Comparison of ENCODE assay signal across 9 cellular contexts in the genomic region with DNA sequence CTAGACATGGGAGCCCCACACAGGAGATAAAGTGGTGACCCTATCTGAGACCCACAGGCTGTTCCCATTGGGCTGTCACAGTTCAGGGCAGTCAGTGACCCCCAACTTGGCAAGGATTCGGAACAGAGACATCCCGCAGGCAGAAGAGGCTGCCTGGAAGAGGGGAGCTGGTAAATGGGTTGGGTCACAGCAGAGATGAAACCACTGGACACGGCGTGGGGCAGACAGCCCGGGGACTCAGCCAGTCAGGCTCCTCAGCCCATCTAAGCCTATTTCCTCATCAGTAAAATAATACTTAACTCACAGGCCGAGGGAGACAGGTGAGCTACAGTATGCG. TPM values are rescaled to one million over a fixed set of nuclear protein-coding genes. Genes with fewer than 3 reads are reported as not detected.
A peak's percentile ranks its signal among the peaks of the same experiment; 100 is the strongest.
DNase-seq lines count a peak whose midpoint lies in the region; ATAC-seq, FAIRE-seq and TF ChIP-seq lines count a peak whose summit lies in the region.
"Had no signal": no experiment of that assay in that cellular context is flagged by ENCODE, and none has a peak within 500 bp of the region (broad histone marks: within the 10 kb centered on the region; RNA-seq: fewer than 3 reads in every experiment).

No MANE protein-coding gene starts in this region.

- no peak for DNase-seq in stimulated activated naive CD8-positive, alpha-beta T cell treated with anti-CD3 and anti-CD28 coated beads, Interleukin-15, Interleukin-2, amounts not matched to agents 100 U/mL and 50 U/mL, for 24 hours
- DNase-seq in activated CD8-positive, alpha-beta T cell treated with anti-CD3 and anti-CD28 coated beads for 36 hours, result no peak
- DNase-seq in iPS-NIHi11 (ENCODE audit: low spot score), result peak; percentile 3
- peak; percentile 9 for DNase-seq in urothelium cell line (ENCODE audit: low spot score)
- DNase-seq in NCI-H748 treated with DMSO at 0.1 percent for 48 hours (lab: John Stamatoyannopoulos, UW), result no peak
- no peak for DNase-seq in NCI-H2107 treated with DMSO at 0.1 percent for 48 hours (lab: John Stamatoyannopoulos, UW; ENCODE audit: unreplicated experiment)
- no peak for DNase-seq in NCI-H2227 (lab: John Stamatoyannopoulos, UW; ENCODE audit: unreplicated experiment)
- DNase-seq: colonic mucosa had no signal

- H3K9me3 Mint-ChIP-seq in stimulated activated naive CD8-positive, alpha-beta T cell treated with anti-CD3 and anti-CD28 coated beads, Interleukin-15, Interleukin-2, amounts not matched to agents 100 ng/mL and 50 ng/mL, for 24 hours, result no peaks in the 10 kb centered on the region
- H3K9me3 Mint-ChIP-seq in activated CD8-positive, alpha-beta T cell treated with anti-CD3 and anti-CD28 coated beads for 36 hours, result no peaks in the 10 kb centered on the region

- intact Hi-C loops in activated CD8-positive, alpha-beta T cell treated with anti-CD3 and anti-CD28 coated beads for 36 hours (cut with micrococcal nuclease), result no loop called here

- no peak for TF ChIP-seq CTCF in activated CD8-positive, alpha-beta T cell treated with anti-CD3 and anti-CD28 coated beads for 36 hours (IDR thresholded peaks at IDR 0.05)

- FAIRE-seq in urothelium cell line (lab: Jason Lieb, UNC), result no peak

- H3K4me1 Mint-ChIP-seq in stimulated activated naive CD8-positive, alpha-beta T cell treated with anti-CD3 and anti-CD28 coated beads, Interleukin-15, Interleukin-2, amounts not matched to agents 100 ng/mL and 50 ng/mL, for 24 hours (ENCODE audit: low read depth), result peaks cover 54% of the 10 kb centered on the region
- peaks cover 40% of the 10 kb centered on the region for H3K4me1 Mint-ChIP-seq in activated CD8-positive, alpha-beta T cell treated with anti-CD3 and anti-CD28 coated beads for 36 hours (ENCODE audit: low read depth)

- CTCF ChIA-PET in activated CD8-positive, alpha-beta T cell treated with anti-CD3 and anti-CD28 coated beads for 36 hours (lab: Charles Lee), result interaction anchor here (1.3 to 3.2 kb wide), 2 partner anchors 51 to 79 kb away, joined by 4 to 17 read pairs; a partner anchor contains a TSS

- peaks cover 24% of the 10 kb centered on the region for H3K36me3 Mint-ChIP-seq in stimulated activated naive CD8-positive, alpha-beta T cell treated with anti-CD3 and anti-CD28 coated beads, Interleukin-15, Interleukin-2, amounts not matched to agents 100 ng/mL and 50 ng/mL, for 24 hours (ENCODE audit: low read depth)
- peaks cover 33% of the 10 kb centered on the region for H3K36me3 Mint-ChIP-seq in activated CD8-positive, alpha-beta T cell treated with anti-CD3 and anti-CD28 coated beads for 36 hours (ENCODE audit: low read depth)

- POLR2A ChIA-PET in activated CD8-positive, alpha-beta T cell treated with anti-CD3 and anti-CD28 coated beads for 36 hours (lab: Charles Lee), result interaction anchor here (0.7 to 5.7 kb wide), 5 partner anchors 17 to 348 kb away, joined by 3 to 50 read pairs (median 5); a partner anchor contains a TSS

- peak overlapping the region; percentile 91 for H3K27ac Mint-ChIP-seq in stimulated activated naive CD8-positive, alpha-beta T cell treated with anti-CD3 and anti-CD28 coated beads, Interleukin-15, Interleukin-2, amounts not matched to agents 100 ng/mL and 50 ng/mL, for 24 hours
- no peak overlapping the region for H3K27ac Mint-ChIP-seq in activated CD8-positive, alpha-beta T cell treated with anti-CD3 and anti-CD28 coated beads for 36 hours

- ATAC-seq in stimulated activated naive CD8-positive, alpha-beta T cell treated with anti-CD3 and anti-CD28 coated beads, Interleukin-15, Interleukin-2, amounts not matched to agents 100 U/mL and 50 U/mL, for 24 hours, result no peak
- ATAC-seq in activated CD8-positive, alpha-beta T cell treated with anti-CD3 and anti-CD28 coated beads for 36 hours, result no peak

- H3K27me3 Mint-ChIP-seq in stimulated activated naive CD8-positive, alpha-beta T cell treated with anti-CD3 and anti-CD28 coated beads, Interleukin-15, Interleukin-2, amounts not matched to agents 100 ng/mL and 50 ng/mL, for 24 hours, result no peaks in the 10 kb centered on the region
- no peaks in the 10 kb centered on the region for H3K27me3 Mint-ChIP-seq in activated CD8-positive, alpha-beta T cell treated with anti-CD3 and anti-CD28 coated beads for 36 hours

- peak overlapping the region; percentile 96 for H3K4me3 Mint-ChIP-seq in stimulated activated naive CD8-positive, alpha-beta T cell treated with anti-CD3 and anti-CD28 coated beads, Interleukin-15, Interleukin-2, amounts not matched to agents 100 ng/mL and 50 ng/mL, for 24 hours
- peak overlapping the region; percentile 85 for H3K4me3 Mint-ChIP-seq in activated CD8-positive, alpha-beta T cell treated with anti-CD3 and anti-CD28 coated beads for 36 hours

RNA-seq across cellular contexts. Expression of a gene that starts 1.8 kb away (rescaled TPM):
- 10 to 100 TPM; 43.1 to 47.2 TPM for total RNA-seq in activated CD8-positive, alpha-beta T cell treated with anti-CD3 and anti-CD28 coated beads for 36 hours

RNA-seq across cellular contexts. Expression of a gene that starts 22.6 kb away (rescaled TPM):
- total RNA-seq in activated CD8-positive, alpha-beta T cell treated with anti-CD3 and anti-CD28 coated beads for 36 hours, result 1 to 10 TPM; 6.9 to 7.3 TPM

RNA-seq across cellular contexts. Expression of a gene that starts 49.8 kb away (rescaled TPM):
- total RNA-seq in activated CD8-positive, alpha-beta T cell treated with anti-CD3 and anti-CD28 coated beads for 36 hours, result 10 to 100 TPM; 37.1 to 44.4 TPM

Comparison
In these comparisons a context has a peak if more than half of its experiments do, and no peak if none do; other contexts are left out.
1. DNase-seq: peak in iPS-NIHi11 (single experiment) and urothelium cell line (single experiment); none in stimulated activated naive CD8-positive, alpha-beta T cell treated with anti-CD3 and anti-CD28 coated beads, Interleukin-15, Interleukin-2, amounts not matched to agents 100 U/mL and 50 U/mL, for 24 hours (single experiment), activated CD8-positive, alpha-beta T cell treated with anti-CD3 and anti-CD28 coated beads for 36 hours (single experiment), NCI-H748 treated with DMSO at 0.1 percent for 48 hours (single experiment), NCI-H2107 treated with DMSO at 0.1 percent for 48 hours (single experiment) and NCI-H2227 (single experiment).